ENCODE assay signal across 8 cellular contexts in genomic region chrX:1462596-1463251, GRCh38. TPM values are rescaled to one million over a fixed set of nuclear protein-coding genes. Genes with fewer than 3 reads are reported as not detected.
DNase-seq lines count a peak whose midpoint lies in the region; ATAC-seq and TF ChIP-seq lines count a peak whose summit lies in the region.

No MANE protein-coding gene starts in this region.

- TF ChIP-seq CTCF in heart left ventricle (IDR thresholded peaks at IDR 0.05): no peak

- no peak for TF ChIP-seq POLR2A in heart left ventricle (IDR thresholded peaks at IDR 0.05)

- ATAC-seq in heart left ventricle (peak; percentile 57 to 94 (median 88)), HG03565 (IDR thresholded peaks at IDR 0.05; ENCODE audit: unreplicated experiment) (no peak)

- H3K9me3 ChIP-seq in MG63 (no peaks in the 10 kb centered on the region), heart left ventricle (no peaks in the 10 kb centered on the region), HAP-1 (no peaks in the 10 kb centered on the region)

- H3K27me3 ChIP-seq in MG63: peaks cover 5% of the 10 kb centered on the region
- peaks cover 0 to 8% (median 2%) of the 10 kb centered on the region in 9 donors for H3K27me3 ChIP-seq in heart left ventricle
- H3K27me3 ChIP-seq in HAP-1 (ENCODE audit: low read depth): peaks cover 4% of the 10 kb centered on the region; the same call in 1 of the 2 replicates

- peak overlapping the region; percentile 40 for H3K4me3 Mint-ChIP-seq in activated T-cell treated with anti-CD3 and anti-CD28 coated beads, Interleukin-2, amount 50 U/mL, for 24 hours

- H3K4me1 ChIP-seq in heart left ventricle: peaks cover 0 to 50% (median under 1%) of the 10 kb centered on the region in 12 donors
- no peaks in the 10 kb centered on the region for H3K4me1 ChIP-seq in HAP-1

- DNase-seq in MG63 (peak; percentile 79), heart left ventricle (peak in 4 of 5 donors; percentile 43 to 58 (median 54)), AG20443 (ENCODE audit: low spot score) (no peak), HAP-1 (ENCODE audit: low spot score in 2 of 2) (no peak), Kasumi-1 (lab: John Stamatoyannopoulos, UW) (no peak)
- DNase-seq in activated T-cell treated with anti-CD3 and anti-CD28 coated beads, Interleukin-2, amount 50 U/mL, for 24 hours: peak; percentile 70
- DNase-seq in stimulated activated CD4-positive, alpha-beta T cell treated with anti-CD3 and anti-CD28 coated beads, Interleukin-4, amount 100 ng/mL, for 4 hours: peak; percentile 50 to 81

- H3K27ac ChIP-seq in heart left ventricle: peak overlapping the region; percentile 17 to 94 (median 74)

- in situ Hi-C loops in HAP-1 (cut with MboI; ENCODE audit: low sequenced_read_pairs): loop anchor here (25.0 kb wide), 1 partner anchor 1350 kb away; no protein-coding TSS in a partner anchor

- intact Hi-C loops in heart left ventricle (cut with DNase I): loop anchor here in 5 of 10 donors (2.0 to 10.0 kb wide), 3 partner anchors 24 to 115 kb away; no protein-coding TSS in a partner anchor

- H3K27me3 Mint-ChIP-seq in activated T-cell treated with anti-CD3 and anti-CD28 coated beads, Interleukin-2, amount 50 U/mL, for 24 hours: no peaks in the 10 kb centered on the region

- H3K36me3 ChIP-seq in MG63: no peaks in the 10 kb centered on the region
- H3K36me3 ChIP-seq in heart left ventricle: peaks cover 0 to 4% (median 0%) of the 10 kb centered on the region in 9 donors
- H3K36me3 ChIP-seq in HAP-1 (replicated peaks): no peaks in the 10 kb centered on the region

- peaks cover 32% of the 10 kb centered on the region for H3K36me3 Mint-ChIP-seq in activated T-cell treated with anti-CD3 and anti-CD28 coated beads, Interleukin-2, amount 50 U/mL, for 24 hours (ENCODE audit: low read depth)

- H3K9me3 Mint-ChIP-seq in activated T-cell treated with anti-CD3 and anti-CD28 coated beads, Interleukin-2, amount 50 U/mL, for 24 hours: no peaks in the 10 kb centered on the region

- H3K27ac Mint-ChIP-seq in activated T-cell treated with anti-CD3 and anti-CD28 coated beads, Interleukin-2, amount 50 U/mL, for 24 hours: peak overlapping the region; percentile 97

- WGBS in heart left ventricle, 4 donors: 49 to 56% (median 53%) methylated on average over 19 of the region's 19 CpGs

- peaks cover 60% of the 10 kb centered on the region for H3K4me1 Mint-ChIP-seq in activated T-cell treated with anti-CD3 and anti-CD28 coated beads, Interleukin-2, amount 50 U/mL, for 24 hours (ENCODE audit: low read depth)

- H3K4me3 ChIP-seq in MG63 (no peak overlapping the region), heart left ventricle (no peak overlapping the region), HAP-1 (no peak overlapping the region)

RNA-seq across cellular contexts. Expression of gene ASMTL, which starts 10.0 kb away (rescaled TPM):
- total RNA-seq in MG63 (2014; rRNA removed; shearing (Covaris generic); ENCODE audit: low replicate concordance): 29.3 and 60.9 TPM in 2 replicates
- total RNA-seq in heart left ventricle: 10 to 100 TPM; 25.3 to 44.6 (median 29.1) TPM
- polyA plus RNA-seq in heart left ventricle: 10 to 100 TPM; 20.2 to 42.3 TPM

Comparison
In these comparisons a context has a peak if more than half of its experiments do, and no peak if none do; other contexts are left out.
1. DNase-seq: peak in MG63 (single experiment), activated T-cell treated with anti-CD3 and anti-CD28 coated beads, Interleukin-2, amount 50 U/mL, for 24 hours (single experiment), heart left ventricle (4 of 5) and stimulated activated CD4-positive, alpha-beta T cell treated with anti-CD3 and anti-CD28 coated beads, Interleukin-4, amount 100 ng/mL, for 4 hours (2 of 2); none in AG20443 (single experiment), HAP-1 (0 of 2) and Kasumi-1 (0 of 2).